10 cellular contexts compared by ENCODE assay signal in genomic region chr13:42038661-42039456, GRCh38. TPM values are rescaled to one million over a fixed set of nuclear protein-coding genes. Genes with fewer than 3 reads are reported as not detected.
A peak's percentile ranks its signal among the peaks of the same experiment; 100 is the strongest.
DNase-seq lines count a peak whose midpoint lies in the region; FAIRE-seq and TF ChIP-seq lines count a peak whose summit lies in the region.
"Had no signal": no experiment of that assay in that cellular context is flagged by ENCODE, and none has a peak within 500 bp of the region (broad histone marks: within the 10 kb centered on the region; RNA-seq: fewer than 3 reads in every experiment).

No MANE protein-coding gene starts in this region.

- in situ Hi-C loops in transverse colon (cut with MboI; ENCODE audit: low pct_ligation_motif_present in 1 of 4, low pct_unique_long_range_greater_than_20kb in 1 of 4, low sequenced_read_pairs in 3 of 4) = loop anchor here in 1 of 4 donors (25.0 kb wide), 1 partner anchor 127 kb away; no protein-coding TSS in a partner anchor

- no peaks in the 10 kb centered on the region for H4K20me1 ChIP-seq in keratinocyte (ENCODE audit: control insufficient read depth, extremely low read depth, insufficient read depth, low read length)

- peaks cover 20% of the 10 kb centered on the region for H3K4me1 Mint-ChIP-seq in activated naive CD4-positive, alpha-beta T cell treated with anti-CD3 and anti-CD28 coated beads for 36 hours (ENCODE audit: low read depth)
- H3K4me1 Mint-ChIP-seq in activated T-helper 2 cell treated with anti-CD3 and anti-CD28 coated beads, Interferon-gamma antibody, Interleukin-2, Interleukin-4, amounts not matched to agents 10 μg/mL and 5 μg/mL and 100 μg/mL, durations not matched to agents 14 hours and 24 hours and 36 hours (ENCODE audit: low read depth) = peaks cover 17% of the 10 kb centered on the region

- H3K4me2 ChIP-seq in keratinocyte (ENCODE audit: control insufficient read depth, extremely low read depth, insufficient read depth, low read depth, low read length) = peak overlapping the region; percentile 69

- H3K27me3 ChIP-seq in keratinocyte (ENCODE audit: control insufficient read depth, extremely low read depth, insufficient read depth, low read length) = no peaks in the 10 kb centered on the region
- no peaks in the 10 kb centered on the region for H3K27me3 ChIP-seq in transverse colon

- peaks cover 7% of the 10 kb centered on the region for H3K36me3 Mint-ChIP-seq in activated naive CD4-positive, alpha-beta T cell treated with anti-CD3 and anti-CD28 coated beads for 36 hours (ENCODE audit: low read depth)
- peaks cover 4% of the 10 kb centered on the region for H3K36me3 Mint-ChIP-seq in activated T-helper 2 cell treated with anti-CD3 and anti-CD28 coated beads, Interferon-gamma antibody, Interleukin-2, Interleukin-4, amounts not matched to agents 10 μg/mL and 5 μg/mL and 100 μg/mL, durations not matched to agents 14 hours and 24 hours and 36 hours (ENCODE audit: low read depth)

- TF ChIP-seq EP300 in transverse colon (IDR thresholded peaks at IDR 0.05; ENCODE audit: low read depth) = no peak

- dilution Hi-C loops in keratinocyte (cut with MboI; ENCODE audit: extremely low pct_ligation_motif_present, low sequenced_read_pairs) = no loop called here

- H3K4me1 ChIP-seq in keratinocyte (ENCODE audit: control insufficient read depth, extremely low read depth, insufficient read depth, low read length) = peaks cover 18% of the 10 kb centered on the region
- H3K4me1 ChIP-seq in transverse colon = peaks cover 2 to 19% (median 17%) of the 10 kb centered on the region in 4 donors

- no peaks in the 10 kb centered on the region for H3K9me1 ChIP-seq in keratinocyte (ENCODE audit: control insufficient read depth, extremely low read depth, insufficient read depth, low read length)

- CTCF ChIA-PET in activated naive CD4-positive, alpha-beta T cell treated with anti-CD3 and anti-CD28 coated beads for 36 hours (lab: Charles Lee) = no interaction called here

- DNase-seq in activated naive CD4-positive, alpha-beta T cell treated with anti-CD3 and anti-CD28 coated beads for 36 hours = no peak
- no peak for DNase-seq in activated naive CD4-positive, alpha-beta T cell treated with anti-CD3 and anti-CD28 coated beads, Interleukin-2, amount 50 U/mL, for 16 hours
- DNase-seq in activated T-helper 2 cell treated with anti-CD3 and anti-CD28 coated beads, Interferon-gamma antibody, Interleukin-2, Interleukin-4, amounts not matched to agents 10 μg/mL and 5 μg/mL and 100 μg/mL, durations not matched to agents 14 hours and 24 hours and 36 hours (ENCODE audit: low spot score) = no peak
- DNase-seq in keratinocyte (ENCODE audit: low read depth, low spot score) (no peak), transverse colon (no peak), GM19240 (ENCODE audit: insufficient read length, low spot score) (no peak), NCI-H1105 (lab: John Stamatoyannopoulos, UW) (no peak), cerebellum (ENCODE audit: low spot score) (no peak)
- DNase-seq: activated CD4-positive, CD25-positive, alpha-beta regulatory T cell treated with anti-CD3 and anti-CD28 coated beads, Interleukin-2, amount 50 U/mL, for 72 hours; NCI-H2171 had no signal

- TF ChIP-seq CTCF in keratinocyte (optimal IDR thresholded peaks at IDR 0.05 in 1 of 3, IDR thresholded peaks at IDR 0.05 in 1 of 3, conservative IDR thresholded peaks at IDR 0.05 in 1 of 3; ENCODE audit: extremely low read depth in 1 of 3, insufficient read depth in 2 of 3, low read length in 3 of 3) (no peak), transverse colon (IDR thresholded peaks at IDR 0.05) (no peak)

- peaks cover 29% of the 10 kb centered on the region for H3K79me2 ChIP-seq in keratinocyte (ENCODE audit: control insufficient read depth, insufficient read depth, low read length)

- no peak overlapping the region for H3K27ac ChIP-seq in keratinocyte (ENCODE audit: control insufficient read depth, insufficient read depth, low read length)
- H3K27ac ChIP-seq in transverse colon = peak overlapping the region; percentile 96 to 100 (median 98)

- intact Hi-C loops in activated naive CD4-positive, alpha-beta T cell treated with anti-CD3 and anti-CD28 coated beads for 36 hours (cut with micrococcal nuclease) = loop anchor here (1.0 kb wide), 1 partner anchor 134 kb away; no protein-coding TSS in a partner anchor
- intact Hi-C loops in activated T-helper 2 cell treated with anti-CD3 and anti-CD28 coated beads, Interferon-gamma antibody, Interleukin-2, Interleukin-4, amounts not matched to agents 10 μg/mL and 5 μg/mL and 100 μg/mL, durations not matched to agents 14 hours and 24 hours and 36 hours (cut with micrococcal nuclease) = no loop called here
- intact Hi-C loops in transverse colon (cut with DNase I; ENCODE audit: low total_unique reads) = no loop called here

- no peak overlapping the region for H2AFZ ChIP-seq in keratinocyte (ENCODE audit: control insufficient read depth, low read length)

- 77 to 92% methylated on average over 7 to 19 of the region's 19 CpGs for WGBS in transverse colon (ENCODE audit: low coverage in 1 of 2), 2 donors

- H3K4me3 ChIP-seq in keratinocyte (ENCODE audit: control insufficient read depth in 2 of 3, extremely low read depth in 1 of 3, insufficient read depth in 2 of 3, low read depth in 1 of 3, low read length in 3 of 3) = peak overlapping the region in 2 of 3 experiments; percentile 73 to 80
- peak overlapping the region in 2 of 4 donors; percentile 80 to 91 for H3K4me3 ChIP-seq in transverse colon

- H3K9ac ChIP-seq in keratinocyte (ENCODE audit: control insufficient read depth, extremely low read depth, insufficient read depth, low read length) = no peak overlapping the region

- peaks cover 5% of the 10 kb centered on the region for H3K9me3 Mint-ChIP-seq in activated naive CD4-positive, alpha-beta T cell treated with anti-CD3 and anti-CD28 coated beads for 36 hours
- H3K9me3 Mint-ChIP-seq in activated T-helper 2 cell treated with anti-CD3 and anti-CD28 coated beads, Interferon-gamma antibody, Interleukin-2, Interleukin-4, amounts not matched to agents 10 μg/mL and 5 μg/mL and 100 μg/mL, durations not matched to agents 14 hours and 24 hours and 36 hours = peaks cover 14% of the 10 kb centered on the region

- no peak for TF ChIP-seq POLR2A in transverse colon (IDR thresholded peaks at IDR 0.05)

- H3K9me3 ChIP-seq in keratinocyte (ENCODE audit: control insufficient read depth, low read depth, low read length) (no peaks in the 10 kb centered on the region), transverse colon (peaks cover 0 to 4% of the 10 kb centered on the region in 2 donors)

- no peak overlapping the region for H3K27ac Mint-ChIP-seq in activated naive CD4-positive, alpha-beta T cell treated with anti-CD3 and anti-CD28 coated beads for 36 hours
- H3K27ac Mint-ChIP-seq in activated T-helper 2 cell treated with anti-CD3 and anti-CD28 coated beads, Interferon-gamma antibody, Interleukin-2, Interleukin-4, amounts not matched to agents 10 μg/mL and 5 μg/mL and 100 μg/mL, durations not matched to agents 14 hours and 24 hours and 36 hours = peak overlapping the region; percentile 67

- H3K27me3 Mint-ChIP-seq in activated naive CD4-positive, alpha-beta T cell treated with anti-CD3 and anti-CD28 coated beads for 36 hours (ENCODE audit: low read depth) = no peaks in the 10 kb centered on the region
- peaks cover 41% of the 10 kb centered on the region for H3K27me3 Mint-ChIP-seq in activated T-helper 2 cell treated with anti-CD3 and anti-CD28 coated beads, Interferon-gamma antibody, Interleukin-2, Interleukin-4, amounts not matched to agents 10 μg/mL and 5 μg/mL and 100 μg/mL, durations not matched to agents 14 hours and 24 hours and 36 hours (ENCODE audit: low read depth)

- H3K36me3 ChIP-seq in keratinocyte (ENCODE audit: control insufficient read depth in 2 of 2, extremely low read depth in 1 of 2, insufficient read depth in 2 of 2, low read length in 2 of 2) = no peaks in the 10 kb centered on the region
- H3K36me3 ChIP-seq in transverse colon = no peaks in the 10 kb centered on the region

- peak; percentile 73 for FAIRE-seq in keratinocyte (lab: Jason Lieb, UNC)

- peak overlapping the region; percentile 78 for H3K4me3 Mint-ChIP-seq in activated naive CD4-positive, alpha-beta T cell treated with anti-CD3 and anti-CD28 coated beads for 36 hours
- H3K4me3 Mint-ChIP-seq in activated T-helper 2 cell treated with anti-CD3 and anti-CD28 coated beads, Interferon-gamma antibody, Interleukin-2, Interleukin-4, amounts not matched to agents 10 μg/mL and 5 μg/mL and 100 μg/mL, durations not matched to agents 14 hours and 24 hours and 36 hours (ENCODE audit: low read depth) = peak overlapping the region; percentile 84

RNA-seq across cellular contexts. Expression of gene DGKH, which starts 9.6 kb away (rescaled TPM):
- 10 to 100 TPM; 12.6 to 13.7 TPM for total RNA-seq in activated naive CD4-positive, alpha-beta T cell treated with anti-CD3 and anti-CD28 coated beads for 36 hours
- 13.7 and 15.1 TPM in 2 replicates for total RNA-seq in activated T-helper 2 cell treated with anti-CD3 and anti-CD28 coated beads, Interferon-gamma antibody, Interleukin-2, Interleukin-4, amounts not matched to agents 10 μg/mL and 5 μg/mL and 100 μg/mL, durations not matched to agents 14 hours and 24 hours and 36 hours
- polyA plus RNA-seq in keratinocyte = 8.1 to 12.8 TPM (median 12.5 TPM) in 3 replicates
- 8.2 TPM for polyA plus RNA-seq in keratinocyte (2011; ENCODE audit: low read depth)
- 6.9 and 12.8 TPM in 2 replicates for polyA plus RNA-seq in keratinocyte (2011; cell fraction: cytosol; rRNA removed)
- 28.5 and 29.9 TPM in 2 replicates for polyA plus RNA-seq in keratinocyte (2011; cell fraction: nucleus; rRNA removed)
- polyA plus RNA-seq in keratinocyte (2012; ENCODE audit: low replicate concordance) = 6.6 and 6.9 TPM in 2 replicates
- polyA minus RNA-seq in keratinocyte = 15.2 to 64.7 TPM (median 51.7 TPM) in 3 replicates
- 20.7 TPM for polyA minus RNA-seq in keratinocyte (2011; cell fraction: cytosol; rRNA and poly(A)+ RNA removed)
- 43.5 and 112 TPM in 2 replicates for polyA minus RNA-seq in keratinocyte (2011; cell fraction: nucleus; rRNA and poly(A)+ RNA removed)
- 10 to 100 TPM; 19.4 to 35.6 (median 25.0) TPM for total RNA-seq in transverse colon
- 87.1 TPM for total RNA-seq in cerebellum
